In the genomic region with DNA sequence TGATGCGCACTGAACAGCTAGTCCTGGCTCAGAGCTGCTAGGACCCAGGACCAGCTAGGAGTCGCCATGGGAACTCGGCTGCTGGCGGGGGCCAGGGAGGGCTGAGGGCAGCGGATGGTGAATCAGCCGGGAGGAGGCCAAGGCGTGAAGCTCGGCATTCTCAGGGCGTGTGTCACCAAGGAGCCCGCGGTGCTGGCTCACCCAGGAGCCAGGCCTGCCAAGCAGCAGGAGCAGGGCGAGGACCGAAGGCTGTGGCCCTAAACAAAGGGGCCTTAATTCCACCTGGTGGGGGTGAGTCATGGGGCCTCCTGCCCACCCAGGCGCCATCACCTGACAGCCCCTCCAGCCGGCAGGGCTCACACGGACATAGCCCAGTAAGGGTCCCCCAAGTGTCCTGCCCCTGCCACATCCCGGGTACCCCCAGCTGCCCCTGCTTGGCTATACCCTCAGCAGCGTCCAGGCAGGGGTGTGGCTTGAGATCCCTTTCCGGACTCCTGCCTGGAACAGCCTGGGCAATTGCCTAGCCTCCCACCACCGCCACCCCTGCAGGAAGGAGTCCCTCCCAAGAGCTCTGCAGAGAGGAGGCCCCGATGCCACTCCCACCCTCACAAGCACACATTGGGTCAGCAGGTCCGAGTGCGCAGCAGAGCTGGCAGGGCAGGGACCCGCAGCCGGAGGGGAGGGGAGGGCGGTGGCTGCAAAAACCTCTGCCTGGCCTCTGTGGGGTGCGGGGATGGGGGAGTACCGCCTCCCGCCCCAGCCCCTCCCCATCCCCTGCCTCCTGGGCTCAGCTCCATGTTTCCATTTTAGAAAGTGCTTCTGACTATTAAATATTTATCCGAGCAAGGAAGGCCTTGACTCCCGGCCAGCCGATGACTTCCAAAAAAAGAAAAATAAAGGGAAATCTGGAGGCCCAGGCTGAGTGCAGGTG, we compare ENCODE assay signal across 9 cellular contexts. TPM values are rescaled to one million over a fixed set of nuclear protein-coding genes. Genes with fewer than 3 reads are reported as not detected.
DNase-seq lines count a peak whose midpoint lies in the region; ATAC-seq, FAIRE-seq and TF ChIP-seq lines count a peak whose summit lies in the region.
"Had no signal": no experiment of that assay in that cellular context is flagged by ENCODE, and none has a peak within 500 bp of the region (broad histone marks: within the 10 kb centered on the region; RNA-seq: fewer than 3 reads in every experiment).

No MANE protein-coding gene starts in this region.

- H2AK5ac ChIP-seq in H1 (ENCODE audit: low read depth, low read length) = no peak overlapping the region

- TF ChIP-seq CTCF in H1 (IDR thresholded peaks at IDR 0.05; ENCODE audit: control extremely low read depth in 1 of 3, insufficient read depth in 1 of 3, low read depth in 1 of 3, low read length in 3 of 3) (no peak), mucosa of descending colon (IDR thresholded peaks at IDR 0.05) (no peak)

- no peak for TF ChIP-seq RAD21 in H1 (IDR thresholded peaks at IDR 0.05 in 1 of 2, conservative IDR thresholded peaks at IDR 0.05 in 1 of 2; ENCODE audit: low read depth in 2 of 2, low read length in 2 of 2)

- DNase-seq in ACHN (peak; percentile 96), LoVo (ENCODE audit: low spot score) (peak; percentile 96), H1 (ENCODE audit: low read depth in 1 of 2, low spot score in 2 of 2) (peak in 1 of 2 experiments; percentile 57), mucosa of descending colon (peak; percentile 63 to 87 (median 76)), NCI-H2171 treated with DMSO at 0.1 percent for 48 hours (lab: John Stamatoyannopoulos, UW) (no peak), NCI-H774 (lab: John Stamatoyannopoulos, UW) (no peak), inferior parietal cortex (ENCODE audit: extremely low spot score) (no peak)
- DNase-seq in activated CD8-positive, alpha-beta memory T cell treated with anti-CD3 and anti-CD28 coated beads, Interleukin-2, amount 10 ng/mL, durations not matched to agents 7 days and 5 days = no peak

- no peak overlapping the region for H3K9ac ChIP-seq in H1 (replicated peaks in 1 of 4; ENCODE audit: extremely low read depth in 1 of 4, low read depth in 3 of 4, low read length in 3 of 4)

- in situ Hi-C loops in ACHN (cut with HindIII; ENCODE audit: low pct_ligation_motif_present, low pct_unique_long_range_greater_than_20kb, low sequenced_read_pairs) = no loop called here

- no peak overlapping the region for H2BK5ac ChIP-seq in H1 (ENCODE audit: low read depth, low read length)

- no peaks in the 10 kb centered on the region for H3K36me3 ChIP-seq in H1 (ENCODE audit: control insufficient read depth in 2 of 4, insufficient read depth in 4 of 4, low read length in 3 of 4)
- H3K36me3 ChIP-seq in mucosa of descending colon (ENCODE audit: low read depth) = no peaks in the 10 kb centered on the region

- POLR2A ChIA-PET in H1 (lab: Charles Lee; ENCODE audit: partially characterized antibody) = no interaction called here

- no peak for TF ChIP-seq POLR2A in H1 (IDR thresholded peaks at IDR 0.05; ENCODE audit: control extremely low read depth in 1 of 2, low read depth in 2 of 2, low read length in 2 of 2)

- H3K14ac ChIP-seq in H1 (ENCODE audit: insufficient read length) = no peak overlapping the region

- no peaks in the 10 kb centered on the region for H3K36me3 Mint-ChIP-seq in activated CD8-positive, alpha-beta memory T cell treated with anti-CD3 and anti-CD28 coated beads, Interleukin-2, amount 10 ng/mL, durations not matched to agents 7 days and 5 days

- H3K23ac ChIP-seq in H1 (ENCODE audit: insufficient read length) = no peak overlapping the region

- peaks cover 15 to 19% (median 18%) of the 10 kb centered on the region in 4 experiments for H3K27me3 ChIP-seq in H1 (replicated peaks in 1 of 4; ENCODE audit: control insufficient read depth in 3 of 4, extremely low read depth in 1 of 4, insufficient read depth in 3 of 4, low read length in 3 of 4)

- no peak overlapping the region for H3K4me3 Mint-ChIP-seq in activated CD8-positive, alpha-beta memory T cell treated with anti-CD3 and anti-CD28 coated beads, Interleukin-2, amount 10 ng/mL, durations not matched to agents 7 days and 5 days
- H3K4me3 Mint-ChIP-seq: naive thymus-derived CD8-positive, alpha-beta T cell had no signal

- no peaks in the 10 kb centered on the region for H3K9me3 Mint-ChIP-seq in activated CD8-positive, alpha-beta memory T cell treated with anti-CD3 and anti-CD28 coated beads, Interleukin-2, amount 10 ng/mL, durations not matched to agents 7 days and 5 days (ENCODE audit: low read depth)
- H3K9me3 Mint-ChIP-seq: naive thymus-derived CD8-positive, alpha-beta T cell had no signal

- H4K20me1 ChIP-seq in H1 (replicated peaks in 1 of 2; ENCODE audit: control insufficient read depth in 1 of 2, insufficient read depth in 2 of 2, low read length in 2 of 2) = peaks cover 4 to 5% of the 10 kb centered on the region in 2 experiments

- H3K18ac ChIP-seq in H1 (ENCODE audit: extremely low read depth, low read length) = no peak overlapping the region; the same call in 1 of the 2 replicates

- no peak overlapping the region for H2AFZ ChIP-seq in H1 (ENCODE audit: low read length)

- TF ChIP-seq EP300 in H1 (IDR thresholded peaks at IDR 0.05; ENCODE audit: borderline replicate concordance in 1 of 2, low read depth in 2 of 2, low read length in 2 of 2) = no peak

- FAIRE-seq in H1 (lab: Jason Lieb, UNC) = no peak

- no peak overlapping the region for H2BK120ac ChIP-seq in H1 (replicated peaks; ENCODE audit: low read depth, low read length)

- 0 out of 2 replicates have a peak overlapping the region, but pooled peaks have one; percentile 46 for H2BK15ac ChIP-seq in H1 (ENCODE audit: low read length)

- peak overlapping the region; percentile 50; the same call in 1 of the 2 replicates for H2BK12ac ChIP-seq in H1 (ENCODE audit: low read depth, low read length)

- H2BK20ac ChIP-seq in H1 (ENCODE audit: low read length) = no peak overlapping the region

- H3K9me3 ChIP-seq in H1 (ENCODE audit: insufficient read depth in 2 of 2, low read depth in 1 of 2, low read length in 1 of 2) (no peaks in the 10 kb centered on the region), mucosa of descending colon (no peaks in the 10 kb centered on the region)

- H3K27ac ChIP-seq in H1 (ENCODE audit: low read depth, low read length) = no peak overlapping the region

- no peak overlapping the region for H4K91ac ChIP-seq in H1 (replicated peaks; ENCODE audit: insufficient read length, low read length)

- CTCF ChIA-PET in H1 (lab: Charles Lee; ENCODE audit: partially characterized antibody) = interaction anchor here (0.7 to 11.5 kb wide), 13 partner anchors 35 to 108 kb away, joined by 3 to 161 read pairs (median 4); no protein-coding TSS in a partner anchor
- CTCF ChIA-PET in activated CD8-positive, alpha-beta memory T cell treated with anti-CD3 and anti-CD28 coated beads, Interleukin-2, amount 10 ng/mL, durations not matched to agents 7 days and 5 days (lab: Charles Lee) = interaction anchor here (0.9 to 6.7 kb wide), 5 partner anchors 11 to 117 kb away, joined by 3 to 140 read pairs (median 4); partner anchors contain the start of gene CLBA1

- no peak overlapping the region for H3K27ac Mint-ChIP-seq in activated CD8-positive, alpha-beta memory T cell treated with anti-CD3 and anti-CD28 coated beads, Interleukin-2, amount 10 ng/mL, durations not matched to agents 7 days and 5 days

- peaks cover 6% of the 10 kb centered on the region; the same call in 1 of the 2 replicates for H3K23me2 ChIP-seq in H1 (ENCODE audit: low read depth, low read length)

- H4K8ac ChIP-seq in H1 (ENCODE audit: extremely low read depth, insufficient read depth, low read length) = no peak overlapping the region; the same call in 1 of the 2 replicates

- no peaks in the 10 kb centered on the region for H3K79me2 ChIP-seq in H1 (ENCODE audit: control insufficient read depth in 1 of 2, insufficient read depth in 2 of 2, low read length in 2 of 2)

- no peak overlapping the region for H3K4me2 ChIP-seq in H1 (ENCODE audit: insufficient read depth in 1 of 2, low read depth in 2 of 2, low read length in 2 of 2)

- ATAC-seq in mucosa of descending colon = peak; percentile 72
- ATAC-seq in activated CD8-positive, alpha-beta memory T cell treated with anti-CD3 and anti-CD28 coated beads, Interleukin-2, amount 10 ng/mL, durations not matched to agents 7 days and 5 days = no peak
- ATAC-seq: naive thymus-derived CD8-positive, alpha-beta T cell had no signal

- intact Hi-C loops in mucosa of descending colon (cut with DNase I, micrococcal nuclease) = loop anchor here (10.0 kb wide), 1 partner anchor 71 kb away; no protein-coding TSS in a partner anchor

- H3K4me1 ChIP-seq in H1 (replicated peaks in 1 of 4; ENCODE audit: control insufficient read depth in 3 of 4, insufficient read depth in 4 of 4, low read length in 3 of 4) (peaks cover 0 to 14% (median 7%) of the 10 kb centered on the region in 4 experiments; a peak in 5 of 7 replicates), mucosa of descending colon (ENCODE audit: low read depth) (peaks cover 53% of the 10 kb centered on the region)

- no peak overlapping the region for H3K56ac ChIP-seq in H1 (replicated peaks; ENCODE audit: insufficient read length, low read depth, low read length)

- no peak overlapping the region for H4K5ac ChIP-seq in H1 (ENCODE audit: insufficient read length, low read depth, low read length)

- H3K27me3 Mint-ChIP-seq in activated CD8-positive, alpha-beta memory T cell treated with anti-CD3 and anti-CD28 coated beads, Interleukin-2, amount 10 ng/mL, durations not matched to agents 7 days and 5 days = peaks cover 25% of the 10 kb centered on the region

- peaks cover 10% of the 10 kb centered on the region for H3K4me1 Mint-ChIP-seq in activated CD8-positive, alpha-beta memory T cell treated with anti-CD3 and anti-CD28 coated beads, Interleukin-2, amount 10 ng/mL, durations not matched to agents 7 days and 5 days

- 73% methylated on average over 27 of the region's 32 CpGs; no CpG with 5 or more reads in 1 of the 2 experiments for WGBS in H1 (ENCODE audit: extremely low coverage in 1 of 2, insufficient coverage in 1 of 2, insufficient read length in 1 of 2, insufficient replicate concordance in 2 of 2, low coverage in 1 of 2, low lambda C conversion rate in 2 of 2, missing lambda C conversion rate in 1 of 2), 2 experiments

- H3K4me3 ChIP-seq in H1 (ENCODE audit: extremely low read depth in 1 of 4, insufficient read depth in 2 of 4, low read depth in 3 of 4, low read length in 4 of 4) (no peak overlapping the region), mucosa of descending colon (no peak overlapping the region)

- no peaks in the 10 kb centered on the region for H3K79me1 ChIP-seq in H1 (ENCODE audit: low read depth, low read length)

- peak overlapping the region; percentile 78 for H3K4ac ChIP-seq in H1 (replicated peaks; ENCODE audit: insufficient read length, low read depth, low read length)

RNA-seq across cellular contexts. Expression of gene AHNAK2, which starts 4.7 kb away (rescaled TPM):
- 1.5 and 2.0 TPM in 2 replicates for total RNA-seq in H1 (2021; fragmentation: NEBNext Ultra II Directional; extraction: Animal tissue kit (Norgen Biotek cat#: 25700))
- polyA plus RNA-seq in H1 (2011; rRNA removed) = 0.64 and 0.95 TPM in 2 replicates
- 0.67 TPM for polyA plus RNA-seq in H1 (2011; cell fraction: cytosol; rRNA removed)
- 4.3 TPM for polyA plus RNA-seq in H1 (2011; cell fraction: nucleus; rRNA removed)
- polyA plus RNA-seq in H1 (2012, experiment 1 of 2) = 1.2 to 2.0 TPM (median 1.7 TPM) in 4 replicates
- polyA plus RNA-seq in H1 (2012, experiment 2 of 2) = 0.55 TPM
- 0.99 TPM for polyA plus RNA-seq in H1 (2013, experiment 1 of 2)
- 0.96 TPM for polyA plus RNA-seq in H1 (2013, experiment 2 of 2)
- polyA minus RNA-seq in H1 (2011; rRNA and poly(A)+ RNA removed) = 3.2 and 4.3 TPM in 2 replicates
- polyA minus RNA-seq in H1 (2011; cell fraction: cytosol; rRNA and poly(A)+ RNA removed) = 2.9 TPM
- 4.9 TPM for polyA minus RNA-seq in H1 (2011; cell fraction: nucleus; rRNA and poly(A)+ RNA removed)
- total RNA-seq in mucosa of descending colon = 100 to 1,000 TPM in 1 of 3 donors, 10 to 100 TPM in 1, 1 to 10 TPM in 1; 4.6 to 145 (median 20.3) TPM
- total RNA-seq in activated CD8-positive, alpha-beta memory T cell treated with anti-CD3 and anti-CD28 coated beads, Interleukin-2, amount 10 ng/mL, durations not matched to agents 7 days and 5 days = not detected
- total RNA-seq: naive thymus-derived CD8-positive, alpha-beta T cell had no signal
- polyA plus RNA-seq: naive thymus-derived CD8-positive, alpha-beta T cell had no signal

RNA-seq across cellular contexts. Expression of gene CLBA1, which starts 12.1 kb away (rescaled TPM):
- total RNA-seq in H1 (2021; fragmentation: NEBNext Ultra II Directional; extraction: Animal tissue kit (Norgen Biotek cat#: 25700)) = 2.1 and 2.4 TPM in 2 replicates
- 1.6 and 2.3 TPM in 2 replicates for polyA plus RNA-seq in H1 (2011; rRNA removed)
- 3.1 TPM for polyA plus RNA-seq in H1 (2011; cell fraction: cytosol; rRNA removed)
- 4.8 TPM for polyA plus RNA-seq in H1 (2011; cell fraction: nucleus; rRNA removed)
- 2.8 to 3.4 TPM (median 3.1 TPM) in 4 replicates for polyA plus RNA-seq in H1 (2012, experiment 1 of 2)
- 2.1 TPM for polyA plus RNA-seq in H1 (2012, experiment 2 of 2)
- 2.3 TPM for polyA plus RNA-seq in H1 (2013, experiment 1 of 2)
- 2.6 TPM for polyA plus RNA-seq in H1 (2013, experiment 2 of 2)
- polyA minus RNA-seq in H1 (2011; rRNA and poly(A)+ RNA removed) = 1.8 TPM in 2 replicates
- 3.2 TPM for polyA minus RNA-seq in H1 (2011; cell fraction: cytosol; rRNA and poly(A)+ RNA removed)
- polyA minus RNA-seq in H1 (2011; cell fraction: nucleus; rRNA and poly(A)+ RNA removed) = 2.4 TPM
- 1 to 10 TPM; 6.0 to 8.4 (median 6.9) TPM for total RNA-seq in mucosa of descending colon
- under 1 TPM; 0.56 to 0.67 TPM for total RNA-seq in activated CD8-positive, alpha-beta memory T cell treated with anti-CD3 and anti-CD28 coated beads, Interleukin-2, amount 10 ng/mL, durations not matched to agents 7 days and 5 days

RNA-seq across cellular contexts. Expression of gene CDCA4, which starts 47.4 kb away (rescaled TPM):
- 48.6 and 49.9 TPM in 2 replicates for total RNA-seq in H1 (2021; fragmentation: NEBNext Ultra II Directional; extraction: Animal tissue kit (Norgen Biotek cat#: 25700))
- 62.4 and 80.6 TPM in 2 replicates for polyA plus RNA-seq in H1 (2011; rRNA removed)
- polyA plus RNA-seq in H1 (2011; cell fraction: cytosol; rRNA removed) = 50.8 TPM
- polyA plus RNA-seq in H1 (2011; cell fraction: nucleus; rRNA removed) = 39.8 TPM
- 37.3 to 58.6 TPM (median 48.3 TPM) in 4 replicates for polyA plus RNA-seq in H1 (2012, experiment 1 of 2)
- polyA plus RNA-seq in H1 (2012, experiment 2 of 2) = 47.6 TPM
- polyA plus RNA-seq in H1 (2013, experiment 1 of 2) = 33.4 TPM
- polyA plus RNA-seq in H1 (2013, experiment 2 of 2) = 33.4 TPM
- polyA minus RNA-seq in H1 (2011; rRNA and poly(A)+ RNA removed) = 29.7 and 32.5 TPM in 2 replicates
- 32.9 TPM for polyA minus RNA-seq in H1 (2011; cell fraction: cytosol; rRNA and poly(A)+ RNA removed)
- polyA minus RNA-seq in H1 (2011; cell fraction: nucleus; rRNA and poly(A)+ RNA removed) = 18.1 TPM
- 1 to 10 TPM; 4.3 to 8.7 (median 5.6) TPM for total RNA-seq in mucosa of descending colon
- 10 to 100 TPM; 70.8 to 77.8 TPM for total RNA-seq in activated CD8-positive, alpha-beta memory T cell treated with anti-CD3 and anti-CD28 coated beads, Interleukin-2, amount 10 ng/mL, durations not matched to agents 7 days and 5 days

RNA-seq across cellular contexts. Expression of gene PLD4, which starts 48.8 kb away (rescaled TPM):
- total RNA-seq in H1 (2021; fragmentation: NEBNext Ultra II Directional; extraction: Animal tissue kit (Norgen Biotek cat#: 25700)) = 0.04 TPM in 1 of 2 replicates, not detected in the other
- polyA plus RNA-seq in H1 (2011; rRNA removed) = 0.05 and 0.06 TPM in 2 replicates
- 0.04 TPM for polyA plus RNA-seq in H1 (2011; cell fraction: cytosol; rRNA removed)
- polyA plus RNA-seq in H1 (2011; cell fraction: nucleus; rRNA removed) = 0.13 TPM
- polyA plus RNA-seq in H1 (2012, experiment 1 of 2) = 0.13 TPM in 1 of 4 replicates, not detected in the others
- not detected for polyA plus RNA-seq in H1 (2012, experiment 2 of 2)
- polyA plus RNA-seq in H1 (2013, experiment 1 of 2) = 0.04 TPM
- 0.02 TPM for polyA plus RNA-seq in H1 (2013, experiment 2 of 2)
- polyA minus RNA-seq in H1 (2011; rRNA and poly(A)+ RNA removed) = 0.06 and 0.10 TPM in 2 replicates
- polyA minus RNA-seq in H1 (2011; cell fraction: cytosol; rRNA and poly(A)+ RNA removed) = not detected
- polyA minus RNA-seq in H1 (2011; cell fraction: nucleus; rRNA and poly(A)+ RNA removed) = 0.20 TPM
- 1 to 10 TPM in 1 of 3 donors, under 1 TPM in 2; 0.38 to 2.2 (median 0.39) TPM for total RNA-seq in mucosa of descending colon
- not detected for total RNA-seq in activated CD8-positive, alpha-beta memory T cell treated with anti-CD3 and anti-CD28 coated beads, Interleukin-2, amount 10 ng/mL, durations not matched to agents 7 days and 5 days

Comparison
In these comparisons a context has a peak if more than half of its experiments do, and no peak if none do; other contexts are left out.
1. DNase-seq: peak in ACHN (single experiment), LoVo (single experiment) and mucosa of descending colon (3 of 3); none in NCI-H2171 treated with DMSO at 0.1 percent for 48 hours (single experiment), NCI-H774 (single experiment), activated CD8-positive, alpha-beta memory T cell treated with anti-CD3 and anti-CD28 coated beads, Interleukin-2, amount 10 ng/mL, durations not matched to agents 7 days and 5 days (single experiment) and inferior parietal cortex (single experiment).